ENCODE assay signal across 32 cellular contexts in the genomic region with DNA sequence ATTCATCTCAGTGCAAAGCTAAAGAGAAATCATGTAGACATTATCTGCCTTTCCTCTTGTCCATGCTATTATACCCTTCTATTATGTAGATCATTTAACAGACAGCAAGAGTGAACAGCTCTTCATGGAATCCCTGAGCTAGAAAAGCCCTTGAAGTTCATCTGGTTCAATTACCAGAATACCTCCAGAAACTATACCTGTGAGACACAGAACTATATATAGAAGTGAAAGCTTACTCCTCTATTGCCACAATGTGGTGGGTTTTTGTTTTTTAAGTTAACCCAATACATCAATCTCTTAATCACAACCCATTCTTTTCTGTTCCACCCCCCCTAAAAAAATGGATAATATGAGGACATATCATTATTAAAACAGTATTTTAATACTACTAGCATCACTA.
A peak's percentile ranks its signal among the peaks of the same experiment; 100 is the strongest.
DNase-seq lines count a peak whose midpoint lies in the region; ATAC-seq and TF ChIP-seq lines count a peak whose summit lies in the region.
"Had no signal": no experiment of that assay in that cellular context is flagged by ENCODE, and none has a peak within 500 bp of the region (broad histone marks: within the 10 kb centered on the region; RNA-seq: fewer than 3 reads in every experiment).

No MANE protein-coding gene starts in this region.

- peak; percentile 49 for TF ChIP-seq RAD21 in neural cell (conservative IDR thresholded peaks at IDR 0.05)

- no peak overlapping the region for H3K27ac Mint-ChIP-seq in activated CD4-positive, alpha-beta T cell treated with anti-CD3 and anti-CD28 coated beads for 36 hours
- H3K27ac Mint-ChIP-seq: activated naive CD4-positive, alpha-beta T cell treated with anti-CD3 and anti-CD28 coated beads for 36 hours; activated T-helper 1 cell treated with anti-CD3 and anti-CD28 coated beads, Interleukin-12 subunit alpha, Interleukin-12 subunit beta, Interleukin-2, Interleukin-4 antibody, amounts not matched to agents 30 ng/mL and 10 ng/mL and 1 ng/mL, durations not matched to agents 14 hours and 24 hours and 36 hours; GM23338; neural progenitor cell; stimulated activated naive B cell treated with anti-CD40 and anti-IgM and Interleukin-4, amounts not matched to agents 10 μg/mL and 1 μg/mL and 100 μg/mL, for 72 hours; type B pancreatic cell had no signal

- intact Hi-C loops in activated CD4-positive, alpha-beta T cell treated with anti-CD3 and anti-CD28 coated beads for 36 hours (cut with DNase I, micrococcal nuclease), result loop anchor here (2.0 to 10.0 kb wide), 7 partner anchors 80 to 968 kb away; partner anchors contain the start of genes OXNAD1 (in 2 of the 2), DPH3 (in 1 of the 2) and PLCL2 (in 1 of the 2)
- intact Hi-C loops in PC-9 (cut with micrococcal nuclease; ENCODE audit: unreplicated experiment), result loop anchor here (5.0 to 10.0 kb wide), 2 partner anchors 198 to 940 kb away; no protein-coding TSS in a partner anchor

- H3K9me3 Mint-ChIP-seq in activated CD4-positive, alpha-beta T cell treated with anti-CD3 and anti-CD28 coated beads for 36 hours (ENCODE audit: low read depth), result no peaks in the 10 kb centered on the region
- H3K9me3 Mint-ChIP-seq: activated naive CD4-positive, alpha-beta T cell treated with anti-CD3 and anti-CD28 coated beads for 36 hours; activated T-helper 1 cell treated with anti-CD3 and anti-CD28 coated beads, Interleukin-12 subunit alpha, Interleukin-12 subunit beta, Interleukin-2, Interleukin-4 antibody, amounts not matched to agents 30 ng/mL and 10 ng/mL and 1 ng/mL, durations not matched to agents 14 hours and 24 hours and 36 hours; GM23338; neural progenitor cell; stimulated activated naive B cell treated with anti-CD40 and anti-IgM and Interleukin-4, amounts not matched to agents 10 μg/mL and 1 μg/mL and 100 μg/mL, for 72 hours; type B pancreatic cell had no signal

- no peak overlapping the region for H3K4me3 ChIP-seq in KMS-11 (IDR thresholded peaks at IDR 0.05; ENCODE audit: insufficient read depth, low read depth, low read length)
- H3K4me3 ChIP-seq in neural cell (ENCODE audit: low read length), result no peak overlapping the region
- no peak overlapping the region for H3K4me3 ChIP-seq in PC-9
- H3K4me3 ChIP-seq: GM23338, left lung, neural progenitor cell, pancreas, skin epidermis had no signal

- TF ChIP-seq CTCF in KMS-11 (conservative IDR thresholded peaks at IDR 0.05; ENCODE audit: low read depth, low read length), result no peak
- TF ChIP-seq CTCF in neural cell (IDR thresholded peaks at IDR 0.05; ENCODE audit: poor library complexity, severe bottlenecking), result peak; percentile 25
- TF ChIP-seq CTCF in PC-9 (conservative IDR thresholded peaks at IDR 0.05), result no peak

- peaks cover under 1% of the 10 kb centered on the region for H3K36me3 Mint-ChIP-seq in activated CD4-positive, alpha-beta T cell treated with anti-CD3 and anti-CD28 coated beads for 36 hours (ENCODE audit: low read depth)
- H3K36me3 Mint-ChIP-seq: neural progenitor cell, type B pancreatic cell had no signal

- H3K4me1 Mint-ChIP-seq in activated CD4-positive, alpha-beta T cell treated with anti-CD3 and anti-CD28 coated beads for 36 hours, result peaks cover 24% of the 10 kb centered on the region
- H3K4me1 Mint-ChIP-seq: neural progenitor cell had no signal

- H3K27me3 ChIP-seq in KMS-11 (ENCODE audit: insufficient read depth, low read depth), result no peaks in the 10 kb centered on the region
- H3K27me3 ChIP-seq in neural cell (ENCODE audit: insufficient read depth, low read depth, low read length), result no peaks in the 10 kb centered on the region
- H3K27me3 ChIP-seq in PC-9 (ENCODE audit: insufficient read depth, low read depth), result no peaks in the 10 kb centered on the region
- H3K27me3 ChIP-seq: brain microvascular endothelial cell, foreskin keratinocyte, left lung, neural progenitor cell, pancreas had no signal

- H3K36me3 ChIP-seq in KMS-11 (ENCODE audit: insufficient read depth), result no peaks in the 10 kb centered on the region
- no peaks in the 10 kb centered on the region for H3K36me3 ChIP-seq in neural cell (ENCODE audit: insufficient read depth, low read length)
- H3K36me3 ChIP-seq in PC-9 (ENCODE audit: low read depth), result no peaks in the 10 kb centered on the region
- H3K36me3 ChIP-seq: brain microvascular endothelial cell, left lung, neural progenitor cell, pancreas had no signal

- POLR2A ChIA-PET in activated CD4-positive, alpha-beta T cell treated with anti-CD3 and anti-CD28 coated beads for 36 hours (lab: Charles Lee), result no interaction called here
- POLR2A ChIA-PET in PC-9 (lab: Charles Lee; ENCODE audit: unreplicated experiment), result no interaction called here

- H4K20me1 ChIP-seq in KMS-11 (ENCODE audit: insufficient read depth) (no peaks in the 10 kb centered on the region), neural cell (ENCODE audit: insufficient read depth) (no peaks in the 10 kb centered on the region), PC-9 (ENCODE audit: insufficient read depth) (no peaks in the 10 kb centered on the region)

- H3K9me2 ChIP-seq in neural cell (ENCODE audit: insufficient read depth, low read length) (no peaks in the 10 kb centered on the region), PC-9 (ENCODE audit: insufficient read depth) (no peaks in the 10 kb centered on the region)

- no peak for TF ChIP-seq EP300 in neural cell (conservative IDR thresholded peaks at IDR 0.05; ENCODE audit: poor library complexity, severe bottlenecking)

- no peaks in the 10 kb centered on the region for H3K79me2 ChIP-seq in KMS-11 (ENCODE audit: insufficient read depth, low read depth)
- no peaks in the 10 kb centered on the region for H3K79me2 ChIP-seq in neural cell (replicated peaks; ENCODE audit: insufficient read depth, low read length)
- no peaks in the 10 kb centered on the region for H3K79me2 ChIP-seq in PC-9 (ENCODE audit: low read depth)

- H2AFZ ChIP-seq in KMS-11 (ENCODE audit: low read depth), result no peak overlapping the region
- H2AFZ ChIP-seq in neural cell (ENCODE audit: low read depth, low read length), result no peak overlapping the region
- no peak overlapping the region for H2AFZ ChIP-seq in PC-9
- H2AFZ ChIP-seq: GM23338, neural progenitor cell had no signal

- CTCF ChIA-PET in activated CD4-positive, alpha-beta T cell treated with anti-CD3 and anti-CD28 coated beads for 36 hours (lab: Charles Lee), result interaction anchor here (0.8 to 2.0 kb wide), 6 partner anchors 10 to 632 kb away, joined by 3 to 20 read pairs (median 4); no protein-coding TSS in a partner anchor
- CTCF ChIA-PET in PC-9 (lab: Charles Lee), result no interaction called here

- no peak overlapping the region for H3K27ac ChIP-seq in KMS-11
- peak overlapping the region; percentile 47 for H3K27ac ChIP-seq in neural cell (ENCODE audit: low read length)
- H3K27ac ChIP-seq in PC-9, result no peak overlapping the region
- H3K27ac ChIP-seq: brain microvascular endothelial cell, C4-2B, foreskin keratinocyte, left lung, neural progenitor cell, pancreas, RWPE1, skin epidermis had no signal

- H3K9ac ChIP-seq in KMS-11, result no peak overlapping the region
- no peak overlapping the region for H3K9ac ChIP-seq in neural cell (ENCODE audit: low read length)
- H3K9ac ChIP-seq: neural progenitor cell had no signal

- H3K9me3 ChIP-seq in neural cell (ENCODE audit: low read length) (no peaks in the 10 kb centered on the region), PC-9 (ENCODE audit: insufficient read depth, low read depth) (no peaks in the 10 kb centered on the region)
- H3K9me3 ChIP-seq: left lung, pancreas had no signal

- peak; percentile 57 for ATAC-seq in GM19395 (IDR thresholded peaks at IDR 0.05; ENCODE audit: unreplicated experiment)
- ATAC-seq in activated CD4-positive, alpha-beta T cell treated with anti-CD3 and anti-CD28 coated beads for 36 hours, result no peak
- ATAC-seq: GM23338 had no signal

- H3F3A ChIP-seq in neural cell (ENCODE audit: insufficient read depth, low read length, poor library complexity, severe bottlenecking), result no peaks in the 10 kb centered on the region
- peaks cover 5% of the 10 kb centered on the region; the same call in 1 of the 2 replicates for H3F3A ChIP-seq in PC-9 (ENCODE audit: insufficient read depth, low read depth)

- DNase-seq in NCI-H510A treated with DMSO at 0.1 percent for 48 hours (lab: John Stamatoyannopoulos, UW) (peak; percentile 35), NCI-H510A (lab: John Stamatoyannopoulos, UW) (no peak), PC-9 (no peak), DMS 273 treated with DMSO at 0.1 percent for 48 hours (lab: John Stamatoyannopoulos, UW) (no peak)
- no peak for DNase-seq in activated CD4-positive, alpha-beta T cell treated with anti-CD3 and anti-CD28 coated beads for 36 hours
- DNase-seq: activated CD4-positive, alpha-beta T cell treated with anti-CD3 and anti-CD28 coated beads, Interleukin-2, amount 50 U/mL, for 48 hours; activated CD8-positive, alpha-beta memory T cell treated with anti-CD3 and anti-CD28 coated beads, Interleukin-2, amount 50 U/mL, for 4 hours; activated naive CD4-positive, alpha-beta T cell treated with anti-CD3 and anti-CD28 coated beads for 36 hours; amniotic stem cell; brain microvascular endothelial cell; head of caudate nucleus; left lung; mesendoderm; NCI-H1092 treated with DMSO at 0.1 percent for 48 hours; NCI-H2029 treated with DMSO at 0.1 percent for 48 hours; NCI-H226; NCI-H748 treated with DMSO at 0.1 percent for 48 hours; retina; stimulated activated naive B cell treated with anti-CD40 and anti-IgM and Interleukin-4, amounts not matched to agents 10 μg/mL and 1 μg/mL and 100 μg/mL, for 72 hours; T-helper 1 cell had no signal

- H3K4me2 ChIP-seq in KMS-11 (peak overlapping the region; percentile 10; the same call in 1 of the 2 replicates), neural cell (ENCODE audit: low read length) (no peak overlapping the region), PC-9 (no peak overlapping the region)
- H3K4me2 ChIP-seq: GM23338, neural progenitor cell had no signal

- H3K4me3 Mint-ChIP-seq in activated CD4-positive, alpha-beta T cell treated with anti-CD3 and anti-CD28 coated beads for 36 hours, result no peak overlapping the region
- H3K4me3 Mint-ChIP-seq: activated naive CD4-positive, alpha-beta T cell treated with anti-CD3 and anti-CD28 coated beads for 36 hours; activated T-helper 1 cell treated with anti-CD3 and anti-CD28 coated beads, Interleukin-12 subunit alpha, Interleukin-12 subunit beta, Interleukin-2, Interleukin-4 antibody, amounts not matched to agents 30 ng/mL and 10 ng/mL and 1 ng/mL, durations not matched to agents 14 hours and 24 hours and 36 hours; GM23338; neural progenitor cell; stimulated activated naive B cell treated with anti-CD40 and anti-IgM and Interleukin-4, amounts not matched to agents 10 μg/mL and 1 μg/mL and 100 μg/mL, for 72 hours; type B pancreatic cell had no signal

- H3K4me1 ChIP-seq in KMS-11 (ENCODE audit: low read depth, poor library complexity, severe bottlenecking) (peaks cover 28% of the 10 kb centered on the region), PC-9 (replicated peaks; ENCODE audit: insufficient read depth) (0 out of 2 replicates have a peak, but pooled peaks cover 9% of the 10 kb centered on the region)
- H3K4me1 ChIP-seq: foreskin keratinocyte, neural progenitor cell had no signal

- no peaks in the 10 kb centered on the region for H3K27me3 Mint-ChIP-seq in activated CD4-positive, alpha-beta T cell treated with anti-CD3 and anti-CD28 coated beads for 36 hours
- H3K27me3 Mint-ChIP-seq: stimulated activated naive B cell treated with anti-CD40 and anti-IgM and Interleukin-4, amounts not matched to agents 10 μg/mL and 1 μg/mL and 100 μg/mL, for 72 hours; type B pancreatic cell had no signal

- BruUV-seq in PC-9 (replicated peaks; lab: Mats Ljungman, UMichigan), result no TSS peak
